Comparison of ENCODE assay signal across 13 cellular contexts in the genomic region with DNA sequence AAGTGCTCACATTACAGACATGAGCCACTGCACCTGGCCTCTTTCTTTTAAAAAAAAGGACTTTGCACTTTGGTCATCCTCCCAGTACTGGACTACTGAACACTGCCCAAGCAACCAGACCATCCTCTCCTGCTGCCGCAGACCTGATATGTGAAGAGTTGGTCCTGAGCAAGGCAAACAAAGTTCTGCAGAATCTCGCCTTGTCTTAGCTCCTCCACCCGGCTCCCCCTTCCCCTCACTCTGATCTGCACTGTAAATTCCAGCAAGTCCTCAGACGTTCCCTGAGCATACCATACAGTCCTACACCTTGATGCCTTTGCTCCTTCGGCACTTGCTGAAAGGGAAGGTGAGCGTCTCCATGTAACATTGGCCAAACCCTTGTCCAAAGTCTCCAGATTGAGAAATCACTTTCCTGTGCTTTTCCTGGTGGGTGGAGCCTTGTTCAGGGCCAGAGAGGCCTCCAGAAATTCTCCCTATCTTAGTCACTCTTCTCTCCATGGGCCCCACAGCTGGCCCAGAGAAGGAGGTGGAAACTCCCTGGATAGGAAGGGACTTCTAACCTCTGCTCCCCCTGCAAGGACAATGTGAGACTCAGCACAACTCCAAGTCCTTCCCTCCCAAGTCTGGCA. TPM values are rescaled to one million over a fixed set of nuclear protein-coding genes. Genes with fewer than 3 reads are reported as not detected.
DNase-seq lines count a peak whose midpoint lies in the region; ATAC-seq and TF ChIP-seq lines count a peak whose summit lies in the region.
"Had no signal": no experiment of that assay in that cellular context is flagged by ENCODE, and none has a peak within 500 bp of the region (broad histone marks: within the 10 kb centered on the region; RNA-seq: fewer than 3 reads in every experiment).

No MANE protein-coding gene starts in this region.

- H3K27me3 ChIP-seq in upper lobe of right lung (no peaks in the 10 kb centered on the region), SJCRH30 (no peaks in the 10 kb centered on the region)
- H3K27me3 ChIP-seq: SJSA1 had no signal

- H3K27ac Mint-ChIP-seq in endothelial cell (ENCODE audit: unreplicated experiment), result peak overlapping the region; percentile 73
- H3K27ac Mint-ChIP-seq: WTC11 had no signal

- ATAC-seq in left lobe of liver (peak; percentile 80), upper lobe of right lung (peak; percentile 77)
- ATAC-seq: WTC11 had no signal

- H3K4me3 Mint-ChIP-seq in endothelial cell (ENCODE audit: unreplicated experiment), result peak overlapping the region; percentile 33
- H3K4me3 Mint-ChIP-seq: WTC11 had no signal

- H3K9me3 ChIP-seq in upper lobe of right lung (no peaks in the 10 kb centered on the region), SJCRH30 (replicated peaks) (no peaks in the 10 kb centered on the region)
- H3K9me3 ChIP-seq: SJSA1 had no signal

- H3K27me3 Mint-ChIP-seq in endothelial cell (ENCODE audit: unreplicated experiment), result peaks cover 1% of the 10 kb centered on the region

- H3K4me3 ChIP-seq in upper lobe of right lung, result no peak overlapping the region
- H3K4me3 ChIP-seq in SJCRH30, result no peak overlapping the region
- H3K4me3 ChIP-seq: SJSA1 had no signal

- H3K36me3 Mint-ChIP-seq in endothelial cell (ENCODE audit: low read depth, unreplicated experiment), result no peaks in the 10 kb centered on the region
- H3K36me3 Mint-ChIP-seq: WTC11 had no signal

- no peaks in the 10 kb centered on the region for H3K36me3 ChIP-seq in upper lobe of right lung
- H3K36me3 ChIP-seq in SJCRH30, result no peaks in the 10 kb centered on the region
- H3K36me3 ChIP-seq: SJSA1 had no signal

- no peaks in the 10 kb centered on the region for H3K9me3 Mint-ChIP-seq in endothelial cell (ENCODE audit: unreplicated experiment)

- DNase-seq in HuH-7.5 (ENCODE audit: low spot score) (peak; percentile 45), endothelial cell (ENCODE audit: low spot score) (no peak), left lobe of liver (ENCODE audit: low spot score) (no peak), upper lobe of right lung (no peak), SJCRH30 (no peak), SW 1271 (lab: John Stamatoyannopoulos, UW) (no peak), NCI-H1694 (lab: John Stamatoyannopoulos, UW) (no peak), NCI-H345 treated with DMSO at 0.1 percent for 48 hours (lab: John Stamatoyannopoulos, UW; ENCODE audit: unreplicated experiment) (no peak)
- DNase-seq: activated T-cell treated with anti-CD3 and anti-CD28 coated beads for 4 hours, NCI-H1092 treated with DMSO at 0.1 percent for 48 hours, NCI-H510A had no signal

- peaks cover 6% of the 10 kb centered on the region for H3K4me1 Mint-ChIP-seq in endothelial cell (ENCODE audit: unreplicated experiment)
- H3K4me1 Mint-ChIP-seq: WTC11 had no signal

- H3K27ac ChIP-seq in upper lobe of right lung (no peak overlapping the region), SJCRH30 (no peak overlapping the region)
- H3K27ac ChIP-seq: SJSA1 had no signal

- intact Hi-C loops in upper lobe of right lung (cut with DNase I), result no loop called here

- no peak for TF ChIP-seq CTCF in endothelial cell (IDR thresholded peaks at IDR 0.05; ENCODE audit: unreplicated experiment)
- no peak for TF ChIP-seq CTCF in upper lobe of right lung (IDR thresholded peaks at IDR 0.05)

- peaks cover 11% of the 10 kb centered on the region for H3K4me1 ChIP-seq in upper lobe of right lung
- H3K4me1 ChIP-seq in SJCRH30, result 0 out of 2 replicates have a peak, but pooled peaks cover 3% of the 10 kb centered on the region

RNA-seq across cellular contexts. Expression of gene TIMP3, which starts 47.0 kb away (rescaled TPM):
- total RNA-seq in endothelial cell (ENCODE audit: unreplicated experiment), result 73.5 TPM
- 26.7 TPM for total RNA-seq in left lobe of liver
- 749 TPM for total RNA-seq in upper lobe of right lung
- total RNA-seq in SJCRH30 (2014; rRNA removed; shearing (Covaris generic)), result 33.0 and 35.0 TPM in 2 replicates

Comparison
In these comparisons a context has a peak if more than half of its experiments do, and no peak if none do; other contexts are left out.
1. RNA of gene TIMP3, which starts 47.0 kb away (total RNA-seq): 749 TPM in upper lobe of right lung (single experiment); 73.5 TPM in endothelial cell (single experiment), 33.0 to 35.0 TPM in SJCRH30 and 26.7 TPM in left lobe of liver (single experiment); every median in the first group is over 10 times any median in the second.